ENCODE assay signal across 18 cellular contexts in the genomic region with DNA sequence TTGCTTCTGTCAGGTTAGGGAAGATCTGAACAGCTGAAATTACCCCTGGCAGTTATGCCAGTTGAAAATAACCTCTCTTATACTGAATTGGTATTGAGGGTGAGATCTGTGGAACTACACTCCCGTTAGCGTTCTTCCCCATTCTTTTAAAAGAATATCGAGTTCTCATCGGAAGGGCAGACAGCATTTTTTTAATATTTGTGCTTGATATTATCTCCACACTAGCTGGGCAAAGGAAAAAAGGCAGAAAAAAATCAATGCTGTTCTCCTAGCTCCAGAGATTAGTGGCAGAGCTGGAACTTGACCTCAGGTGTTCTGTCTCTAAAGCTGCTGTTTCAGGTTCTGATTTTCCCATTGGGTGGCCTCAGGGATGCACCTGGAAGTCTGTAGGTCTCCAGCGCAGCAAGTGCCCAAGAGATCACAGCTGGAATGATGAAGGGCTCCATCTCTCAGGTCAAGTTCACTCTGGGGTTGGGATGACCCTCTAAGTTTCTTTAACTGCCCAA.
"Had no signal": no experiment of that assay in that cellular context is flagged by ENCODE, and none has a peak within 500 bp of the region (broad histone marks: within the 10 kb centered on the region; RNA-seq: fewer than 3 reads in every experiment).

No MANE protein-coding gene starts in this region.

- H3K27ac Mint-ChIP-seq: activated CD4-positive, alpha-beta T cell treated with anti-CD3 and anti-CD28 coated beads for 36 hours had no signal

- H3K9me3 Mint-ChIP-seq: central memory CD8-positive, alpha-beta T cell had no signal

- H3K4me3 Mint-ChIP-seq: activated CD4-positive, alpha-beta T cell treated with anti-CD3 and anti-CD28 coated beads for 36 hours; central memory CD8-positive, alpha-beta T cell; stimulated activated naive CD8-positive, alpha-beta T cell treated with anti-CD3 and anti-CD28 coated beads, Interleukin-15, amount 100 ng/mL, for 72 hours had no signal

- H3K36me3 ChIP-seq: prostate gland had no signal

- H3K9me3 ChIP-seq: heart left ventricle, neutrophil, prostate gland, SJSA1, testis had no signal

- H3K4me1 ChIP-seq: SJSA1, testis had no signal

- H3K27me3 ChIP-seq: heart left ventricle, neutrophil, SJSA1, testis had no signal

- ATAC-seq: activated CD4-positive, alpha-beta T cell treated with anti-CD3 and anti-CD28 coated beads for 36 hours; sciatic nerve; stimulated activated naive CD8-positive, alpha-beta T cell treated with anti-CD3 and anti-CD28 coated beads, Interleukin-15, amount 100 ng/mL, for 72 hours had no signal

- DNase-seq: activated CD4-positive, alpha-beta T cell treated with anti-CD3 and anti-CD28 coated beads for 36 hours; activated effector memory CD4-positive, alpha-beta T cell treated with anti-CD3 and anti-CD28 coated beads, Interleukin-2, amount 50 U/mL, for 16 hours; activated T-cell treated with anti-CD3 and anti-CD28 coated beads, Interleukin-2, amount 50 U/mL, for 1 hour; cortex of kidney; effector CD8-positive, alpha-beta T cell; foreskin melanocyte; heart left ventricle; mesenchymal stem cell; stimulated activated CD4-positive, alpha-beta T cell treated with anti-CD3 and anti-CD28 coated beads, Interleukin-2, amount 100 ng/mL, for 24 hours; stimulated activated naive CD8-positive, alpha-beta T cell treated with anti-CD3 and anti-CD28 coated beads, Interleukin-15, amount 100 ng/mL, for 72 hours; SW 1271; testis; WERI-Rb-1 had no signal

- H3K27ac ChIP-seq: heart left ventricle, neutrophil, prostate gland, SJSA1, testis, WERI-Rb-1 had no signal

- H3K27me3 Mint-ChIP-seq: activated CD4-positive, alpha-beta T cell treated with anti-CD3 and anti-CD28 coated beads for 36 hours; central memory CD8-positive, alpha-beta T cell; stimulated activated naive CD8-positive, alpha-beta T cell treated with anti-CD3 and anti-CD28 coated beads, Interleukin-15, amount 100 ng/mL, for 72 hours had no signal

- H3K4me3 ChIP-seq: heart left ventricle, prostate gland, SJSA1, testis had no signal
